Comparison of ENCODE assay signal across 34 cellular contexts in genomic region chr10:8758029-8758428, GRCh38.
DNase-seq lines count a peak whose midpoint lies in the region; ATAC-seq and TF ChIP-seq lines count a peak whose summit lies in the region.
"Had no signal": no experiment of that assay in that cellular context is flagged by ENCODE, and none has a peak within 500 bp of the region (broad histone marks: within the 10 kb centered on the region; RNA-seq: fewer than 3 reads in every experiment).

No MANE protein-coding gene starts in this region.

- H3K9me3 Mint-ChIP-seq in activated T-helper 17 cell treated with anti-CD3 and anti-CD28 coated beads, Interleukin-2, amount 50 U/mL, for 72 hours, result peaks cover 8% of the 10 kb centered on the region

- H3F3A ChIP-seq in PC-9 (ENCODE audit: insufficient read depth, low read depth), result peaks cover 10% of the 10 kb centered on the region; the same call in 1 of the 2 replicates

- POLR2A ChIA-PET in PC-9 (lab: Charles Lee; ENCODE audit: unreplicated experiment), result interaction anchor here (0.6 kb wide), 3 partner anchors 14 to 163 kb away, joined by 3 to 4 read pairs (median 4); no protein-coding TSS in a partner anchor

- no peak for ATAC-seq in GM19023 (IDR thresholded peaks at IDR 0.05; ENCODE audit: unreplicated experiment)
- ATAC-seq in activated T-helper 17 cell treated with anti-CD3 and anti-CD28 coated beads, Interleukin-2, amount 50 U/mL, for 72 hours (replicated peaks), result no peak
- ATAC-seq: HCT116, heart left ventricle, mucosa of descending colon, natural killer cell, sciatic nerve had no signal

- H3K27me3 Mint-ChIP-seq in activated T-helper 17 cell treated with anti-CD3 and anti-CD28 coated beads, Interleukin-2, amount 50 U/mL, for 72 hours, result peaks cover 20% of the 10 kb centered on the region
- H3K27me3 Mint-ChIP-seq: progenitor cell of endocrine pancreas, type B pancreatic cell had no signal

- H3K27ac Mint-ChIP-seq in activated T-helper 17 cell treated with anti-CD3 and anti-CD28 coated beads, Interleukin-2, amount 50 U/mL, for 72 hours, result no peak overlapping the region
- H3K27ac Mint-ChIP-seq: activated CD4-positive, alpha-beta memory T cell treated with anti-CD3 and anti-CD28 coated beads for 36 hours; activated T-helper 2 cell treated with anti-CD3 and anti-CD28 coated beads, Interferon-gamma antibody, Interleukin-2, Interleukin-4, amounts not matched to agents 10 μg/mL and 5 μg/mL and 100 μg/mL, durations not matched to agents 14 hours and 24 hours and 36 hours; natural killer cell; progenitor cell of endocrine pancreas; T-helper 1 cell treated with Interleukin-12 subunit alpha and Interleukin-12 subunit beta and Interleukin-4 antibody, amounts not matched to agents 30 μg/mL and 1 μg/mL, for 36 hours; type B pancreatic cell had no signal

- H3K4me1 ChIP-seq in PC-9 (replicated peaks; ENCODE audit: insufficient read depth), result peaks cover 11% of the 10 kb centered on the region
- H3K4me1 ChIP-seq: BLaER1, heart left ventricle had no signal

- H3K36me3 Mint-ChIP-seq in activated T-helper 17 cell treated with anti-CD3 and anti-CD28 coated beads, Interleukin-2, amount 50 U/mL, for 72 hours (ENCODE audit: low read depth), result no peaks in the 10 kb centered on the region
- H3K36me3 Mint-ChIP-seq: natural killer cell, type B pancreatic cell had no signal

- H2AFZ ChIP-seq in PC-9, result no peak overlapping the region; the same call in 1 of the 2 replicates

- H3K79me2 ChIP-seq in PC-9 (ENCODE audit: low read depth), result no peaks in the 10 kb centered on the region

- DNase-seq in HPDE6-E6E7 (ENCODE audit: extremely low spot score) (peak; percentile 13), PC-9 (peak in 1 of 2 experiments; percentile 60), choroid plexus epithelial cell (ENCODE audit: low read depth) (peak; percentile 0), left kidney (ENCODE audit: low read depth, low spot score) (peak; percentile 60), NCI-H1436 treated with DMSO at 0.1 percent for 48 hours (lab: John Stamatoyannopoulos, UW) (no peak), caudate nucleus (lab: John Stamatoyannopoulos, UW) (no peak)
- DNase-seq: activated CD4-positive, alpha-beta memory T cell treated with anti-CD3 and anti-CD28 coated beads for 36 hours; activated CD4-positive, CD25-positive, alpha-beta regulatory T cell treated with anti-CD3 and anti-CD28 coated beads, Interleukin-2, amount 50 U/mL, for 72 hours; activated naive CD4-positive, alpha-beta T cell treated with anti-CD3 and anti-CD28 coated beads, Interleukin-2, amount 50 U/mL, for 16 hours; amniotic stem cell; DMS153; effector CD8-positive, alpha-beta T cell; foreskin melanocyte; heart left ventricle; Kasumi-1; mucosa of descending colon; natural killer cell; NCI-H1092; NCI-H1694 treated with DMSO at 0.1 percent for 48 hours; NCI-H510A; nucleus accumbens; stimulated activated CD4-positive, alpha-beta T cell treated with anti-CD3 and anti-CD28 coated beads, Interleukin-15, amount 100 ng/mL, for 24 hours; stimulated activated CD4-positive, alpha-beta T cell treated with anti-CD3 and anti-CD28 coated beads, Interleukin-4, amount 100 ng/mL, for 4 hours had no signal

- no peak overlapping the region for H3K4me3 Mint-ChIP-seq in activated T-helper 17 cell treated with anti-CD3 and anti-CD28 coated beads, Interleukin-2, amount 50 U/mL, for 72 hours
- H3K4me3 Mint-ChIP-seq: activated CD4-positive, alpha-beta memory T cell treated with anti-CD3 and anti-CD28 coated beads for 36 hours; natural killer cell; T-helper 1 cell treated with Interleukin-12 subunit alpha and Interleukin-12 subunit beta and Interleukin-4 antibody, amounts not matched to agents 30 μg/mL and 1 μg/mL, for 36 hours; type B pancreatic cell had no signal

- peak overlapping the region; percentile 68 for H3K27ac ChIP-seq in PC-9
- H3K27ac ChIP-seq in caudate nucleus (ENCODE audit: low read depth, low read length), result no peak overlapping the region
- H3K27ac ChIP-seq: BLaER1, cardiac muscle cell, coronary artery, heart left ventricle had no signal

- intact Hi-C loops in PC-9 (cut with micrococcal nuclease; ENCODE audit: unreplicated experiment), result no loop called here

- no peaks in the 10 kb centered on the region for H3K9me2 ChIP-seq in PC-9 (ENCODE audit: insufficient read depth)

- CTCF ChIA-PET in PC-9 (lab: Charles Lee), result no interaction called here

- no peaks in the 10 kb centered on the region for H4K20me1 ChIP-seq in PC-9 (ENCODE audit: insufficient read depth)
- H4K20me1 ChIP-seq: BLaER1 had no signal

- no peaks in the 10 kb centered on the region for H3K27me3 ChIP-seq in PC-9 (ENCODE audit: insufficient read depth, low read depth)
- H3K27me3 ChIP-seq: BLaER1, cardiac muscle cell had no signal

- TF ChIP-seq CTCF in PC-9 (conservative IDR thresholded peaks at IDR 0.05) (no peak), choroid plexus epithelial cell (conservative IDR thresholded peaks at IDR 0.05; ENCODE audit: low read depth, low read length) (no peak)

- H3K4me2 ChIP-seq in PC-9, result peak overlapping the region; percentile 44
- H3K4me2 ChIP-seq: BLaER1 had no signal

- H3K4me1 Mint-ChIP-seq in activated T-helper 17 cell treated with anti-CD3 and anti-CD28 coated beads, Interleukin-2, amount 50 U/mL, for 72 hours, result no peaks in the 10 kb centered on the region
- H3K4me1 Mint-ChIP-seq: natural killer cell had no signal

- no TSS peak for BruUV-seq in PC-9 (replicated peaks; lab: Mats Ljungman, UMichigan)

- H3K9me3 ChIP-seq in PC-9 (ENCODE audit: insufficient read depth, low read depth), result peaks cover 5% of the 10 kb centered on the region; the same call in 1 of the 2 replicates
- H3K9me3 ChIP-seq: BLaER1, mucosa of descending colon had no signal

- no peaks in the 10 kb centered on the region for H3K36me3 ChIP-seq in PC-9 (ENCODE audit: low read depth)
- H3K36me3 ChIP-seq: BLaER1, cardiac muscle cell, heart left ventricle had no signal

- H3K4me3 ChIP-seq in PC-9 (peak overlapping the region; percentile 29; the same call in 1 of the 2 replicates), choroid plexus epithelial cell (ENCODE audit: low read depth, low read length) (no peak overlapping the region)
- H3K4me3 ChIP-seq: BLaER1, cardiac muscle cell, coronary artery, heart left ventricle, mucosa of descending colon had no signal

Comparison
In these comparisons a context has a peak if more than half of its experiments do, and no peak if none do; other contexts are left out.
1. DNase-seq: peak in HPDE6-E6E7 (single experiment), choroid plexus epithelial cell (single experiment) and left kidney (single experiment); none in NCI-H1436 treated with DMSO at 0.1 percent for 48 hours (single experiment) and caudate nucleus (0 of 61).